Comparison of ENCODE assay signal across 20 cellular contexts in the genomic region with DNA sequence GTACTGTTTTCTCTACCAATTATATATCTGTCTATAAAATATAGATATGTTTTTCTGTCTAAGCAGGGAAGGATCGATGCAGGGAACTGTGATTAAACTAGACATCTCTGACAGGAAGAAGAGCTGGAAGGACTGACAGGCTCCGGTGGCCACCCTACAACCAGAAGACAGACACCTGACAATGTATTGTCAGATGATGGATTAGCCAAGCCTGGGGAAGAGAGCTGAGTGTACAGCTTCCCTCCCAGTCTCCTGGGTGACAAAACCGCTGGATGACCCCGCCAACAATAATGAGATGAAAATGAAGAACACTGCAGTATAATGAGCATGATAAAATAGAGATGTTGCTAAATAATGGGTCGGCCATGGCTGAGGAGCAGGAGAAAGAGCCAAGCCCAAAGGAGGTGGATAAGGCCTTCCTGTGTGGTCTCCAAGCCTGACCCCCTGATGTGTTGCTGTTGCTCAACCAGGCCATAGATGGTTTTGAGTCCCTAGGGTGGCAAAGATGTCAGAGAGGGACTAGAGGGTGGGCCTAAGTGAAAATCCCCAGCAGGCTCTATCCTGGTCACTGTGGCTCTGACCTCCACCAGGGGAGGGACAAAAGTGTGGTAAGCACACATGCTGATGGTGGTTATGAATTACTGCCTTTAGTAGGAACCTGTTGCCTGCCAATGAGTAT. TPM values are rescaled to one million over a fixed set of nuclear protein-coding genes. Genes with fewer than 3 reads are reported as not detected.
DNase-seq lines count a peak whose midpoint lies in the region; ATAC-seq, FAIRE-seq and TF ChIP-seq lines count a peak whose summit lies in the region.
"Had no signal": no experiment of that assay in that cellular context is flagged by ENCODE, and none has a peak within 500 bp of the region (broad histone marks: within the 10 kb centered on the region; RNA-seq: fewer than 3 reads in every experiment).

No MANE protein-coding gene starts in this region.

- no peak overlapping the region for H4K12ac ChIP-seq in trophoblast cell (ENCODE audit: low read depth, low read length)

- H3K9me3 ChIP-seq in trophoblast cell (ENCODE audit: insufficient read depth, low read depth, low read length) (no peaks in the 10 kb centered on the region), esophagus squamous epithelium (no peaks in the 10 kb centered on the region)
- H3K9me3 ChIP-seq: HAP-1 had no signal

- H3K4me3 ChIP-seq in NB4 (ENCODE audit: low read depth, low read length) (no peak overlapping the region), bronchial epithelial cell (ENCODE audit: low read depth, low read length) (no peak overlapping the region), trophoblast cell (ENCODE audit: low read depth, low read length) (no peak overlapping the region), esophagus squamous epithelium (no peak overlapping the region)
- H3K4me3 ChIP-seq: HAP-1 had no signal

- H3K79me2 ChIP-seq in trophoblast cell (ENCODE audit: control insufficient read depth, insufficient read depth, low read length, poor library complexity), result no peaks in the 10 kb centered on the region

- H2BK120ac ChIP-seq in trophoblast cell (ENCODE audit: insufficient read depth, low read length, poor library complexity), result no peak overlapping the region

- FAIRE-seq in bronchial epithelial cell (lab: Jason Lieb, UNC), result peak; percentile 50
- FAIRE-seq: A204.1, HepG2 had no signal

- H3K36me3 ChIP-seq in bronchial epithelial cell (ENCODE audit: control insufficient read depth, insufficient read depth, low read length) (no peaks in the 10 kb centered on the region), trophoblast cell (ENCODE audit: control insufficient read depth in 1 of 2, insufficient read depth in 2 of 2, low read length in 2 of 2) (no peaks in the 10 kb centered on the region), esophagus squamous epithelium (no peaks in the 10 kb centered on the region)
- H3K36me3 ChIP-seq: HAP-1 had no signal

- peaks cover 0 to 2% (median 0%) of the 10 kb centered on the region in 6 donors for H3K9me3 Mint-ChIP-seq in immature natural killer cell
- H3K9me3 Mint-ChIP-seq in glutamatergic neuron (ENCODE audit: unreplicated experiment), result peaks cover 7% of the 10 kb centered on the region
- H3K9me3 Mint-ChIP-seq: CD4-positive, alpha-beta T cell; IgD-negative memory B cell had no signal

- H3K27me3 ChIP-seq in bronchial epithelial cell (ENCODE audit: control insufficient read depth, insufficient read depth, low read length) (no peaks in the 10 kb centered on the region), trophoblast cell (ENCODE audit: insufficient read depth, low read length) (no peaks in the 10 kb centered on the region), esophagus squamous epithelium (peaks cover 0 to 4% (median 0%) of the 10 kb centered on the region in 4 donors)

- no peak for ATAC-seq in HG03565 (IDR thresholded peaks at IDR 0.05; ENCODE audit: unreplicated experiment)
- ATAC-seq in GM18909 (IDR thresholded peaks at IDR 0.05; ENCODE audit: poor library complexity, unreplicated experiment), result no peak
- ATAC-seq: HepG2 had no signal

- H4K8ac ChIP-seq in trophoblast cell (ENCODE audit: low read depth, low read length), result no peak overlapping the region

- H3K36me3 Mint-ChIP-seq in immature natural killer cell (no peaks in the 10 kb centered on the region), glutamatergic neuron (ENCODE audit: unreplicated experiment) (no peaks in the 10 kb centered on the region)
- H3K36me3 Mint-ChIP-seq: IgD-negative memory B cell had no signal

- H2BK12ac ChIP-seq in trophoblast cell (ENCODE audit: low read length), result no peak overlapping the region

- no CpG with 5 or more reads among the region's 5 CpGs for WGBS in trophoblast cell (ENCODE audit: extremely low coverage, insufficient coverage, insufficient read length)
- 69 to 95% methylated on average over 5 of the region's 5 CpGs for WGBS in esophagus squamous epithelium, 2 donors

- peak overlapping the region; percentile 29 for H2AK5ac ChIP-seq in trophoblast cell (ENCODE audit: low read length)

- intact Hi-C loops in esophagus squamous epithelium (cut with DNase I), result no loop called here

- H3K4me1 Mint-ChIP-seq in immature natural killer cell, result peaks cover 66 to 67% of the 10 kb centered on the region in 2 donors
- H3K4me1 Mint-ChIP-seq in glutamatergic neuron (ENCODE audit: low read depth, unreplicated experiment), result peaks cover 25% of the 10 kb centered on the region

- TF ChIP-seq POLR2A in NB4 (IDR thresholded peaks at IDR 0.05; ENCODE audit: extremely low read depth, insufficient read length) (no peak), esophagus squamous epithelium (IDR thresholded peaks at IDR 0.05) (no peak)

- no peak overlapping the region for H3K4me2 ChIP-seq in trophoblast cell (ENCODE audit: low read length)

- H3K27me3 Mint-ChIP-seq in immature natural killer cell (ENCODE audit: low read depth in 3 of 3) (peaks cover 5 to 14% (median 9%) of the 10 kb centered on the region in 3 donors), glutamatergic neuron (ENCODE audit: unreplicated experiment) (peaks cover 1% of the 10 kb centered on the region)

- H3K79me1 ChIP-seq in trophoblast cell (ENCODE audit: low read length), result no peaks in the 10 kb centered on the region

- peak overlapping the region in 3 of 5 donors; percentile 10 to 60 (median 60) for H3K4me3 Mint-ChIP-seq in immature natural killer cell
- H3K4me3 Mint-ChIP-seq in glutamatergic neuron (ENCODE audit: unreplicated experiment), result no peak overlapping the region
- H3K4me3 Mint-ChIP-seq: CD4-positive, alpha-beta T cell; IgD-negative memory B cell had no signal

- H3K4me1 ChIP-seq in trophoblast cell (ENCODE audit: control insufficient read depth in 1 of 2, insufficient read depth in 2 of 2, low read length in 2 of 2), result no peaks in the 10 kb centered on the region
- peaks cover 0 to 3% (median 0%) of the 10 kb centered on the region in 3 donors for H3K4me1 ChIP-seq in esophagus squamous epithelium
- H3K4me1 ChIP-seq: HAP-1 had no signal

- no peak overlapping the region for H3K4ac ChIP-seq in trophoblast cell (ENCODE audit: low read depth, low read length)

- H3K9ac ChIP-seq in trophoblast cell (ENCODE audit: low read length), result no peak overlapping the region

- no peak overlapping the region for H3K23ac ChIP-seq in trophoblast cell (ENCODE audit: low read length)

- H2BK5ac ChIP-seq in trophoblast cell (ENCODE audit: low read depth, low read length, poor library complexity), result no peak overlapping the region

- DNase-seq in NB4 (ENCODE audit: low read depth), result peak; percentile 81
- no peak for DNase-seq in bronchial epithelial cell (ENCODE audit: low read depth)
- DNase-seq in immature natural killer cell, result peak in 1 of 3 donors; percentile 15
- no peak for DNase-seq in trophoblast cell
- no peak for DNase-seq in esophagus squamous epithelium (lab: John Stamatoyannopoulos, UW)
- no peak for DNase-seq in glutamatergic neuron
- DNase-seq: AML-193; CD4-positive, alpha-beta T cell; DMS153; DMS79; GF-D8; GOT3; KBM-7 had no signal

- H4K91ac ChIP-seq in trophoblast cell (ENCODE audit: low read depth, low read length), result no peak overlapping the region

- H2AFZ ChIP-seq in trophoblast cell (ENCODE audit: insufficient read depth, low read length, poor library complexity), result no peak overlapping the region

- H3K14ac ChIP-seq in trophoblast cell (ENCODE audit: low read length), result no peak overlapping the region

- TF ChIP-seq CTCF in NB4 (IDR thresholded peaks at IDR 0.05; ENCODE audit: low read depth, low read length), result no peak
- TF ChIP-seq CTCF in bronchial epithelial cell (IDR thresholded peaks at IDR 0.05; ENCODE audit: insufficient read depth, low read length, severe bottlenecking), result no peak
- no peak for TF ChIP-seq CTCF in esophagus squamous epithelium (IDR thresholded peaks at IDR 0.05)
- no peak for TF ChIP-seq CTCF in glutamatergic neuron (IDR thresholded peaks at IDR 0.05; ENCODE audit: partially characterized antibody, unreplicated experiment)

- peak overlapping the region; percentile 93 to 99 (median 96) for H3K27ac Mint-ChIP-seq in immature natural killer cell
- no peak overlapping the region for H3K27ac Mint-ChIP-seq in glutamatergic neuron (ENCODE audit: unreplicated experiment)
- H3K27ac Mint-ChIP-seq: CD4-positive, alpha-beta T cell; IgD-negative memory B cell had no signal

- H3K27ac ChIP-seq in trophoblast cell (ENCODE audit: low read depth, low read length) (no peak overlapping the region), esophagus squamous epithelium (no peak overlapping the region)
- H3K27ac ChIP-seq: C4-2B had no signal

- H3K18ac ChIP-seq in trophoblast cell (ENCODE audit: low read length), result no peak overlapping the region

RNA-seq across cellular contexts. Expression of gene DHRS2, which starts 28.2 kb away (rescaled TPM):
- total RNA-seq in bronchial epithelial cell (not detected in 2 replicates), esophagus squamous epithelium (under 1 TPM in 2 of 4 donors, not detected in 2; 0.19 to 0.31 TPM), glutamatergic neuron (ENCODE audit: unreplicated experiment) (0.42 TPM)
- polyA plus RNA-seq in immature natural killer cell, result under 1 TPM in 2 of 3 donors, not detected in 1; 0.28 to 0.58 TPM
- polyA plus RNA-seq in trophoblast cell (2013), result 13.6 and 14.0 TPM in 2 replicates
- polyA plus RNA-seq: IgD-negative memory B cell had no signal
